Comparison of ENCODE assay signal across 23 cellular contexts in genomic region chr6:52365871-52366540, GRCh38. TPM values are rescaled to one million over a fixed set of nuclear protein-coding genes. Genes with fewer than 3 reads are reported as not detected.
DNase-seq lines count a peak whose midpoint lies in the region; ATAC-seq and TF ChIP-seq lines count a peak whose summit lies in the region.
"Had no signal": no experiment of that assay in that cellular context is flagged by ENCODE, and none has a peak within 500 bp of the region (broad histone marks: within the 10 kb centered on the region; RNA-seq: fewer than 3 reads in every experiment).

No MANE protein-coding gene starts in this region.

- no peak overlapping the region for H3K27ac ChIP-seq in SJCRH30
- H3K27ac ChIP-seq: pancreas had no signal

- DNase-seq in GM03348 (ENCODE audit: low spot score) (peak; percentile 24), cardiac fibroblast (ENCODE audit: low read depth in 2 of 2) (peak; percentile 17 to 40), globus pallidus (ENCODE audit: low spot score) (peak; percentile 75), SJCRH30 (no peak), NOMO-1 (lab: John Stamatoyannopoulos, UW; ENCODE audit: unreplicated experiment in 2 of 2) (no peak)
- no peak for DNase-seq in stimulated activated naive B cell treated with anti-CD40 and anti-IgM and Interleukin-4, amounts not matched to agents 10 μg/mL and 1 μg/mL and 100 μg/mL, for 72 hours
- DNase-seq in activated T-cell treated with anti-CD3 and anti-CD28 coated beads, Interleukin-2, amount 50 U/mL, for 48 hours: no peak
- DNase-seq: activated CD8-positive, alpha-beta memory T cell treated with anti-CD3 and anti-CD28 coated beads for 24 hours; activated naive CD4-positive, alpha-beta T cell; activated T-cell treated with anti-CD3 and anti-CD28 coated beads, Interleukin-2, amount 50 U/mL, for 24 hours; aorta; effector memory CD4-positive, alpha-beta T cell; HCEC 1CT; NCI-H187 treated with DMSO at 0.1 percent for 48 hours; NCI-H774; OCI-M1; pancreas; stimulated activated CD4-positive, alpha-beta T cell treated with anti-CD3 and anti-CD28 coated beads, Interleukin-15, amount 100 ng/mL, for 24 hours; SW 1271 had no signal

- H3K4me3 Mint-ChIP-seq in stimulated activated naive B cell treated with anti-CD40 and anti-IgM and Interleukin-4, amounts not matched to agents 10 μg/mL and 1 μg/mL and 100 μg/mL, for 72 hours: no peak overlapping the region
- H3K4me3 Mint-ChIP-seq: activated T-cell treated with anti-CD3 and anti-CD28 coated beads, Interleukin-2, amount 50 U/mL, for 24 hours; natural killer cell treated with Interleukin-12 subunit alpha and Interleukin-12 subunit beta and Interleukin-15 and Interleukin-18, amount 100 ng/mL, for 72 hours had no signal

- no peak for ATAC-seq in stimulated activated naive B cell treated with anti-CD40 and anti-IgM and Interleukin-4, amounts not matched to agents 10 μg/mL and 1 μg/mL and 100 μg/mL, for 72 hours (replicated peaks)
- ATAC-seq: left lobe of liver; natural killer cell treated with Interleukin-12 subunit alpha and Interleukin-12 subunit beta and Interleukin-15 and Interleukin-18, amount 100 ng/mL, for 72 hours; pancreas; Right ventricle myocardium inferior; sciatic nerve had no signal

- peaks cover 18 to 23% of the 10 kb centered on the region in 2 donors for H3K4me1 Mint-ChIP-seq in stimulated activated naive B cell treated with anti-CD40 and anti-IgM and Interleukin-4, amounts not matched to agents 10 μg/mL and 1 μg/mL and 100 μg/mL, for 72 hours

- no peaks in the 10 kb centered on the region for H3K4me1 ChIP-seq in SJCRH30

- H3K9me3 Mint-ChIP-seq in stimulated activated naive B cell treated with anti-CD40 and anti-IgM and Interleukin-4, amounts not matched to agents 10 μg/mL and 1 μg/mL and 100 μg/mL, for 72 hours: no peaks in the 10 kb centered on the region
- H3K9me3 Mint-ChIP-seq: activated T-cell treated with anti-CD3 and anti-CD28 coated beads, Interleukin-2, amount 50 U/mL, for 24 hours; natural killer cell treated with Interleukin-12 subunit alpha and Interleukin-12 subunit beta and Interleukin-15 and Interleukin-18, amount 100 ng/mL, for 72 hours had no signal

- no peaks in the 10 kb centered on the region for H3K27me3 ChIP-seq in SJCRH30
- H3K27me3 ChIP-seq: pancreas had no signal

- H3K27me3 Mint-ChIP-seq in stimulated activated naive B cell treated with anti-CD40 and anti-IgM and Interleukin-4, amounts not matched to agents 10 μg/mL and 1 μg/mL and 100 μg/mL, for 72 hours: no peaks in the 10 kb centered on the region
- H3K27me3 Mint-ChIP-seq: activated T-cell treated with anti-CD3 and anti-CD28 coated beads, Interleukin-2, amount 50 U/mL, for 24 hours; natural killer cell treated with Interleukin-12 subunit alpha and Interleukin-12 subunit beta and Interleukin-15 and Interleukin-18, amount 100 ng/mL, for 72 hours had no signal

- peak overlapping the region; percentile 14 for H3K27ac Mint-ChIP-seq in stimulated activated naive B cell treated with anti-CD40 and anti-IgM and Interleukin-4, amounts not matched to agents 10 μg/mL and 1 μg/mL and 100 μg/mL, for 72 hours
- H3K27ac Mint-ChIP-seq: activated T-cell treated with anti-CD3 and anti-CD28 coated beads, Interleukin-2, amount 50 U/mL, for 24 hours; natural killer cell treated with Interleukin-12 subunit alpha and Interleukin-12 subunit beta and Interleukin-15 and Interleukin-18, amount 100 ng/mL, for 72 hours had no signal

- H3K4me3 ChIP-seq in cardiac fibroblast (replicated peaks in 1 of 2; ENCODE audit: low read depth in 2 of 2, low read length in 2 of 2): no peak overlapping the region
- H3K4me3 ChIP-seq in SJCRH30: no peak overlapping the region
- H3K4me3 ChIP-seq: pancreas had no signal

- TF ChIP-seq CTCF in cardiac fibroblast (IDR thresholded peaks at IDR 0.05; ENCODE audit: low read depth, low read length): no peak

- H3K9me3 ChIP-seq in SJCRH30 (replicated peaks): no peaks in the 10 kb centered on the region
- H3K9me3 ChIP-seq: pancreas had no signal

- H3K36me3 ChIP-seq in SJCRH30: no peaks in the 10 kb centered on the region
- H3K36me3 ChIP-seq: pancreas had no signal

- peaks cover 4 to 15% of the 10 kb centered on the region in 2 donors for H3K36me3 Mint-ChIP-seq in stimulated activated naive B cell treated with anti-CD40 and anti-IgM and Interleukin-4, amounts not matched to agents 10 μg/mL and 1 μg/mL and 100 μg/mL, for 72 hours
- H3K36me3 Mint-ChIP-seq: natural killer cell treated with Interleukin-12 subunit alpha and Interleukin-12 subunit beta and Interleukin-15 and Interleukin-18, amount 100 ng/mL, for 72 hours had no signal

RNA-seq across cellular contexts. Expression of gene PAQR8, which starts 4.1 kb away (rescaled TPM):
- 3.3 and 3.4 TPM in 2 replicates for total RNA-seq in SJCRH30 (2014; rRNA removed; shearing (Covaris generic))

RNA-seq across cellular contexts. Expression of gene EFHC1, which starts 54.1 kb away (rescaled TPM):
- 11.7 and 14.6 TPM in 2 replicates for total RNA-seq in SJCRH30 (2014; rRNA removed; shearing (Covaris generic))

Comparison
In these comparisons a context has a peak if more than half of its experiments do, and no peak if none do; other contexts are left out.
1. DNase-seq: peak in GM03348 (single experiment), cardiac fibroblast (2 of 2) and globus pallidus (single experiment); none in stimulated activated naive B cell treated with anti-CD40 and anti-IgM and Interleukin-4, amounts not matched to agents 10 μg/mL and 1 μg/mL and 100 μg/mL, for 72 hours (single experiment), SJCRH30 (0 of 2), NOMO-1 (0 of 2) and activated T-cell treated with anti-CD3 and anti-CD28 coated beads, Interleukin-2, amount 50 U/mL, for 48 hours (0 of 2).